In the genomic region with DNA sequence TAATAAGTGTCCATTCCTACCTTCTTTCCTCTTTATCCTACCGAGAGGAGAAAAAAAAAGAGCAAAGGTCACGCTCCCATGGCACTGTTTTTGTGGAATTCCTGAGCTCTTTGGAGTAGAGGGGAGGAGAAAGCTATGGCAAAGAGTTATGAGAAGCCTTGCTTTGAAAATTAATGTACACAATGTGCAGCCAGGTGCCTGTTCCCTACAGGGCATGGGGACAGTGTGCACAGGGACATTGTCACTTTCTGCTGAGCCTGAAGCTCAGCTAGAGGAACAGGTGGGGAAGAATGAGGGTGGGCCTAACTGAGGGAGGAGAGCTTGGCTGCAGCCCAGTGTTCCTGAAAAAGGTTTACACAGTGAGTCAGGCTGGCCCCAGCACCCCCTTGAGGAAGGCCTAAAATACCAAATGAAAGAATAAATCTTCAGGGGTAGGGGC, we compare ENCODE assay signal across 13 cellular contexts.
DNase-seq lines count a peak whose midpoint lies in the region; FAIRE-seq and TF ChIP-seq lines count a peak whose summit lies in the region.
"Had no signal": no experiment of that assay in that cellular context is flagged by ENCODE, and none has a peak within 500 bp of the region (broad histone marks: within the 10 kb centered on the region; RNA-seq: fewer than 3 reads in every experiment).

No MANE protein-coding gene starts in this region.

- no peaks in the 10 kb centered on the region for H3K9me3 Mint-ChIP-seq in astrocyte (ENCODE audit: unreplicated experiment)
- H3K9me3 Mint-ChIP-seq: activated B cell treated with CpG ODN at 0.5 μM for 24 hours; CD4-positive, CD25-positive, alpha-beta regulatory T cell had no signal

- H3K4me1 Mint-ChIP-seq in astrocyte (ENCODE audit: low read depth, unreplicated experiment) = peaks cover 29% of the 10 kb centered on the region
- H3K4me1 Mint-ChIP-seq: activated B cell treated with CpG ODN at 0.5 μM for 24 hours; CD4-positive, CD25-positive, alpha-beta regulatory T cell had no signal

- no peak overlapping the region for H3K4me3 ChIP-seq in astrocyte (ENCODE audit: insufficient read depth, low read depth, low read length)
- H3K4me3 ChIP-seq in muscle layer of duodenum (ENCODE audit: low read depth in 1 of 2, low read length in 2 of 2) = no peak overlapping the region
- H3K4me3 ChIP-seq in brain microvascular endothelial cell (ENCODE audit: low read depth, low read length) = no peak overlapping the region

- TF ChIP-seq CTCF in astrocyte (IDR thresholded peaks at IDR 0.05; ENCODE audit: insufficient read depth, low read depth, low read length) = no peak
- no peak for TF ChIP-seq CTCF in brain microvascular endothelial cell (IDR thresholded peaks at IDR 0.05; ENCODE audit: low read depth, low read length, missing control alignments)

- no peaks in the 10 kb centered on the region for H3K36me3 ChIP-seq in astrocyte (ENCODE audit: insufficient read depth, low read length)
- H3K36me3 ChIP-seq in muscle layer of duodenum (ENCODE audit: control insufficient read depth in 1 of 2, insufficient read depth in 2 of 2, low read length in 2 of 2) = no peaks in the 10 kb centered on the region
- H3K36me3 ChIP-seq in brain microvascular endothelial cell (replicated peaks) = no peaks in the 10 kb centered on the region

- no peak overlapping the region for H3K4me2 ChIP-seq in astrocyte (ENCODE audit: low read length)

- H3K27me3 ChIP-seq in astrocyte (ENCODE audit: insufficient read depth, low read length) (no peaks in the 10 kb centered on the region), muscle layer of duodenum (ENCODE audit: low read depth, low read length) (no peaks in the 10 kb centered on the region), brain microvascular endothelial cell (replicated peaks) (no peaks in the 10 kb centered on the region)

- H3K27ac ChIP-seq in astrocyte (ENCODE audit: low read depth, low read length) (no peak overlapping the region), muscle layer of duodenum (ENCODE audit: low read length) (peak overlapping the region; percentile 25), brain microvascular endothelial cell (no peak overlapping the region)

- H3K4me1 ChIP-seq in astrocyte (ENCODE audit: insufficient read depth, low read length) (peaks cover 18% of the 10 kb centered on the region), muscle layer of duodenum (ENCODE audit: control insufficient read depth in 1 of 2, insufficient read depth in 2 of 2, low read length in 2 of 2) (peaks cover 31 to 59% of the 10 kb centered on the region in 2 donors)

- H4K20me1 ChIP-seq in astrocyte (ENCODE audit: insufficient read depth, low read length) = no peaks in the 10 kb centered on the region

- no peak overlapping the region for H3K27ac Mint-ChIP-seq in astrocyte (ENCODE audit: unreplicated experiment)
- H3K27ac Mint-ChIP-seq: activated B cell treated with CpG ODN at 0.5 μM for 24 hours had no signal

- in situ Hi-C loops in brain microvascular endothelial cell (cut with HindIII; ENCODE audit: low pct_ligation_motif_present, low sequenced_read_pairs) = no loop called here

- H3K79me2 ChIP-seq in astrocyte (ENCODE audit: insufficient read depth, low read length) = no peaks in the 10 kb centered on the region

- no peaks in the 10 kb centered on the region for H3K9me3 ChIP-seq in astrocyte (ENCODE audit: insufficient read depth, low read depth, low read length)
- H3K9me3 ChIP-seq in muscle layer of duodenum (ENCODE audit: control insufficient read depth in 1 of 2, low read length in 2 of 2) = no peaks in the 10 kb centered on the region

- H3K9ac ChIP-seq in astrocyte (ENCODE audit: low read length) = no peak overlapping the region

- H2AFZ ChIP-seq in astrocyte (ENCODE audit: low read depth, low read length) = no peak overlapping the region

- no peak overlapping the region for H3K4me3 Mint-ChIP-seq in astrocyte (ENCODE audit: unreplicated experiment)
- H3K4me3 Mint-ChIP-seq: activated B cell treated with CpG ODN at 0.5 μM for 24 hours; CD4-positive, CD25-positive, alpha-beta regulatory T cell had no signal

- DNase-seq in DMS53 treated with DMSO at 0.1 percent for 48 hours (lab: John Stamatoyannopoulos, UW; ENCODE audit: unreplicated experiment) (peak; percentile 79), NCI-H1436 (lab: John Stamatoyannopoulos, UW) (peak; percentile 71), astrocyte (ENCODE audit: low read depth) (peak; percentile 17), mesenteric fat pad (ENCODE audit: low spot score) (no peak), glomerular visceral epithelial cell (ENCODE audit: extremely low spot score) (no peak), brain microvascular endothelial cell (no peak)
- DNase-seq in activated CD4-positive, alpha-beta T cell treated with anti-CD3 and anti-CD28 coated beads for 1 hour = no peak
- DNase-seq: activated B cell treated with CpG ODN at 0.5 μM for 24 hours; activated naive CD4-positive, alpha-beta T cell treated with anti-CD3 and anti-CD28 coated beads, Interleukin-2, amount 50 U/mL, for 16 hours; CD4-positive, CD25-positive, alpha-beta regulatory T cell; GOT3 had no signal

- no peaks in the 10 kb centered on the region for H3K36me3 Mint-ChIP-seq in astrocyte (ENCODE audit: low read depth, unreplicated experiment)
- H3K36me3 Mint-ChIP-seq: CD4-positive, CD25-positive, alpha-beta regulatory T cell had no signal

- FAIRE-seq in astrocyte (lab: Jason Lieb, UNC) = no peak
- FAIRE-seq: GM18507 had no signal

- H3K27me3 Mint-ChIP-seq in astrocyte (ENCODE audit: low read depth, unreplicated experiment) = peaks cover 12% of the 10 kb centered on the region
- H3K27me3 Mint-ChIP-seq: CD4-positive, CD25-positive, alpha-beta regulatory T cell had no signal

Comparison
In these comparisons a context has a peak if more than half of its experiments do, and no peak if none do; other contexts are left out.
1. DNase-seq: peak in DMS53 treated with DMSO at 0.1 percent for 48 hours (single experiment), NCI-H1436 (single experiment) and astrocyte (single experiment); none in mesenteric fat pad (single experiment), glomerular visceral epithelial cell (single experiment), activated CD4-positive, alpha-beta T cell treated with anti-CD3 and anti-CD28 coated beads for 1 hour (single experiment) and brain microvascular endothelial cell (single experiment).